20 cellular contexts compared by ENCODE assay signal in genomic region chr5:208449-209114, GRCh38. TPM values are rescaled to one million over a fixed set of nuclear protein-coding genes. Genes with fewer than 3 reads are reported as not detected.
DNase-seq lines count a peak whose midpoint lies in the region; ATAC-seq and TF ChIP-seq lines count a peak whose summit lies in the region.
"Had no signal": no experiment of that assay in that cellular context is flagged by ENCODE, and none has a peak within 500 bp of the region (broad histone marks: within the 10 kb centered on the region; RNA-seq: fewer than 3 reads in every experiment).

No MANE protein-coding gene starts in this region.

- H3K27me3 ChIP-seq in left ventricle myocardium inferior (ENCODE audit: low read depth) (no peaks in the 10 kb centered on the region), HCT116 (ENCODE audit: insufficient read depth, low read length) (no peaks in the 10 kb centered on the region), spleen (replicated peaks in 1 of 7) (no peaks in the 10 kb centered on the region)
- H3K27me3 ChIP-seq: SJCRH30 had no signal

- no peak overlapping the region for H2AFZ ChIP-seq in HCT116 (ENCODE audit: low read depth, low read length, poor library complexity, severe bottlenecking)

- no peaks in the 10 kb centered on the region for H3K9me3 ChIP-seq in left ventricle myocardium inferior (replicated peaks)
- H3K9me3 ChIP-seq in HCT116 (ENCODE audit: control insufficient read depth in 1 of 2, insufficient read depth in 1 of 2, low read depth in 1 of 2, low read length in 2 of 2): no peaks in the 10 kb centered on the region
- H3K9me3 ChIP-seq in spleen: no peaks in the 10 kb centered on the region
- H3K9me3 ChIP-seq: A549, SJCRH30 had no signal

- H3K9me2 ChIP-seq in HCT116 (ENCODE audit: insufficient read depth): no peaks in the 10 kb centered on the region

- TF ChIP-seq CTCF in left ventricle myocardium inferior (IDR thresholded peaks at IDR 0.05; ENCODE audit: borderline replicate concordance) (no peak), HCT116 (IDR thresholded peaks at IDR 0.05 in 2 of 3, conservative IDR thresholded peaks at IDR 0.05 in 1 of 3; ENCODE audit: borderline replicate concordance in 1 of 3, insufficient read depth in 1 of 3, low read depth in 2 of 3, low read length in 2 of 3) (no peak), spleen (IDR thresholded peaks at IDR 0.05 in 8 of 11, conservative IDR thresholded peaks at IDR 0.05 in 3 of 11) (no peak)

- RAD21 ChIA-PET in HCT116 (lab: Charles Lee; ENCODE audit: low non-redundant PET in 1 of 2, low total read pairs in 2 of 2, uncharacterized antibody in 2 of 2, unreplicated experiment in 2 of 2): no interaction called here

- CTCF ChIA-PET in HCT116 (lab: Charles Lee): no interaction called here

- H4K20me1 ChIP-seq in HCT116 (ENCODE audit: insufficient read depth): no peaks in the 10 kb centered on the region

- intact Hi-C loops in left ventricle myocardium inferior (cut with micrococcal nuclease): no loop called here
- intact Hi-C loops in left cardiac atrium (cut with DNase I): no loop called here
- intact Hi-C loops in HCT116 (cut with micrococcal nuclease): no loop called here
- intact Hi-C loops in spleen (cut with DNase I; ENCODE audit: low total_unique reads): no loop called here

- TSS peak; percentile 31 for BruUV-seq in HCT116 (replicated peaks; lab: Mats Ljungman, UMichigan)

- peak overlapping the region; percentile 72 for H3K27ac ChIP-seq in left ventricle myocardium inferior (replicated peaks)
- no peak overlapping the region for H3K27ac ChIP-seq in HCT116 (ENCODE audit: low read depth, low read length)
- no peak overlapping the region for H3K27ac ChIP-seq in spleen
- H3K27ac ChIP-seq: A549, HL-60, SJCRH30 had no signal

- no peak for ATAC-seq in left cardiac atrium
- no peak for ATAC-seq in HCT116
- no peak for ATAC-seq in GM21360 (IDR thresholded peaks at IDR 0.05; ENCODE audit: unreplicated experiment)
- no peak for ATAC-seq in HG02938 (IDR thresholded peaks at IDR 0.05; ENCODE audit: unreplicated experiment)
- ATAC-seq: A549 had no signal

- H3K79me2 ChIP-seq in HCT116 (ENCODE audit: insufficient read depth, low read length): peaks cover 30% of the 10 kb centered on the region

- TF ChIP-seq POLR2A in HCT116 (IDR thresholded peaks at IDR 0.05; ENCODE audit: borderline replicate concordance, extremely low read depth, insufficient read depth, insufficient read length) (no peak), spleen (IDR thresholded peaks at IDR 0.05) (no peak)

- TF ChIP-seq RAD21 in HCT116 (IDR thresholded peaks at IDR 0.05; ENCODE audit: low read depth): no peak

- no peak for DNase-seq in left ventricle myocardium inferior
- no peak for DNase-seq in left cardiac atrium
- DNase-seq in HCT116 (ENCODE audit: low read depth, low spot score): no peak
- DNase-seq in iPS-NIHi7 (ENCODE audit: extremely low spot score): peak; percentile 6
- DNase-seq in spleen: peak; percentile 58
- DNase-seq in HPDE6-E6E7 (ENCODE audit: extremely low spot score): no peak
- DNase-seq: Calu3; CD4-positive, CD25-positive, alpha-beta regulatory T cell; DMS53; H9; NCI-H187 treated with DMSO at 0.1 percent for 48 hours; NCI-H2171 treated with DMSO at 0.1 percent for 48 hours; NCI-H446 treated with DMSO at 0.1 percent for 48 hours; NK-92 treated with Interleukin-12 subunit alpha and Interleukin-12 subunit beta, amount 100 ng/mL, for 24 hours; RPMI8226; SJCRH30 had no signal

- H3K36me3 ChIP-seq in left ventricle myocardium inferior (peaks cover 24% of the 10 kb centered on the region), HCT116 (ENCODE audit: control insufficient read depth in 1 of 2, insufficient read depth in 2 of 2, low read length in 2 of 2) (peaks cover under 1 to 8% of the 10 kb centered on the region in 2 experiments; a peak in 2 of 4 replicates), spleen (peaks cover 0 to 58% (median 26%) of the 10 kb centered on the region in 6 donors)
- H3K36me3 ChIP-seq: SJCRH30 had no signal

- no peak overlapping the region for H3K9ac ChIP-seq in HCT116 (ENCODE audit: low read length)

- H3K4me1 ChIP-seq in left ventricle myocardium inferior: peaks cover 37% of the 10 kb centered on the region
- H3K4me1 ChIP-seq in HCT116 (ENCODE audit: control insufficient read depth in 1 of 2, insufficient read depth in 2 of 2, low read length in 2 of 2): no peaks in the 10 kb centered on the region
- peaks cover 0 to 11% (median under 1%) of the 10 kb centered on the region in 6 donors for H3K4me1 ChIP-seq in spleen
- H3K4me1 ChIP-seq: A549, SJCRH30 had no signal

- no peak overlapping the region for H3K4me2 ChIP-seq in HCT116 (ENCODE audit: low read length)
- H3K4me2 ChIP-seq: A549 had no signal

- POLR2A ChIA-PET in HCT116 (lab: Charles Lee): no interaction called here

- H3K4me3 ChIP-seq in left ventricle myocardium inferior: no peak overlapping the region
- H3K4me3 ChIP-seq in HCT116 (replicated peaks in 1 of 2; ENCODE audit: low read depth in 1 of 2, low read length in 2 of 2): no peak overlapping the region
- no peak overlapping the region for H3K4me3 ChIP-seq in spleen
- H3K4me3 ChIP-seq: A549, SJCRH30 had no signal

- WGBS in spleen, 5 donors: 91 to 94% (median 93%) methylated on average over 15 of the region's 15 CpGs

TF ChIP-seq in HCT116, 20 proteins besides CTCF, POLR2A, EP300 and RAD21:
- TF ChIP-seq ZBTB33 (IDR thresholded peaks at IDR 0.05; ENCODE audit: extremely low read depth, insufficient replicate concordance, low read length) (no peak), SIN3A (IDR thresholded peaks at IDR 0.05; ENCODE audit: low read depth) (no peak), ELF1 (IDR thresholded peaks at IDR 0.05; ENCODE audit: borderline replicate concordance, low read depth) (no peak), ZFX (IDR thresholded peaks at IDR 0.05) (no peak), EZH2 (IDR thresholded peaks at IDR 0.05) (no peak), REST (IDR thresholded peaks at IDR 0.05; ENCODE audit: low read depth) (no peak)

RNA-seq across cellular contexts. Expression of gene CCDC127, which starts 9.4 kb away (rescaled TPM):
- total RNA-seq in left ventricle myocardium inferior (7.9 TPM), left cardiac atrium (1 to 10 TPM; 7.8 to 9.6 TPM), HCT116 (2021; ENCODE audit: unreplicated experiment) (5.1 TPM), spleen (1 to 10 TPM; 2.8 to 8.9 (median 5.7) TPM)
- 2.2 and 2.8 TPM in 2 replicates for polyA plus RNA-seq in HCT116 (2012)
- polyA plus RNA-seq in spleen: 1 to 10 TPM; 1.2 to 2.6 (median 1.8) TPM

RNA-seq across cellular contexts. Expression of gene SDHA, which starts 9.5 kb away (rescaled TPM):
- total RNA-seq in left ventricle myocardium inferior (757 TPM), left cardiac atrium (100 to 1,000 TPM; 395 to 449 TPM), HCT116 (2021; ENCODE audit: unreplicated experiment) (134 TPM), spleen (100 to 1,000 TPM in 6 of 7 donors, 10 to 100 TPM in 1; 91.9 to 135 (median 122) TPM)
- 133 and 143 TPM in 2 replicates for polyA plus RNA-seq in HCT116 (2012)
- 10 to 100 TPM; 58.6 to 86.0 (median 62.3) TPM for polyA plus RNA-seq in spleen

RNA-seq across cellular contexts. Expression of gene LRRC14B, which starts 17.3 kb away (rescaled TPM):
- total RNA-seq in left ventricle myocardium inferior (93.4 TPM), left cardiac atrium (10 to 100 TPM; 16.5 to 35.9 TPM), HCT116 (2021; ENCODE audit: unreplicated experiment) (not detected), spleen (not detected)
- 0.05 TPM in 1 of 2 replicates, not detected in the other for polyA plus RNA-seq in HCT116 (2012)
- under 1 TPM in 1 of 3 donors, not detected in 2; 0.10 TPM for polyA plus RNA-seq in spleen
- total RNA-seq: Calu3; CD4-positive, CD25-positive, alpha-beta regulatory T cell; H9; SJCRH30 had no signal
- polyA plus RNA-seq: A549; CD4-positive, CD25-positive, alpha-beta regulatory T cell had no signal

Comparison
In these comparisons a context has a peak if more than half of its experiments do, and no peak if none do; other contexts are left out.
1. DNase-seq: peak in iPS-NIHi7 (single experiment) and spleen (single experiment); none in left ventricle myocardium inferior (single experiment), left cardiac atrium (single experiment), HCT116 (single experiment) and HPDE6-E6E7 (single experiment).
2. RNA of gene LRRC14B, which starts 17.3 kb away (total RNA-seq): 93.4 TPM in left ventricle myocardium inferior (single experiment) and 16.5 to 35.9 TPM in left cardiac atrium; not detected in HCT116 (single experiment) and not detected in spleen; every median in the first group is over 10 times any median in the second.